ENCODE assay signal across 8 cellular contexts in genomic region chr1:200302192-200302892, GRCh38.
DNase-seq lines count a peak whose midpoint lies in the region; ATAC-seq and TF ChIP-seq lines count a peak whose summit lies in the region.

No MANE protein-coding gene starts in this region.

- DNase-seq in GM13976 (ENCODE audit: low spot score) (peak; percentile 68), NCI-H2107 treated with DMSO at 0.1 percent for 48 hours (lab: John Stamatoyannopoulos, UW; ENCODE audit: unreplicated experiment) (peak; percentile 59), endothelial cell (ENCODE audit: low spot score) (peak; percentile 30), hepatic stellate cell (ENCODE audit: low spot score) (no peak)
- DNase-seq in activated CD8-positive, alpha-beta memory T cell treated with anti-CD3 and anti-CD28 coated beads, Interleukin-2, amount 10 ng/mL, durations not matched to agents 7 days and 5 days: peak; percentile 70
- peak; percentile 56 for DNase-seq in stimulated activated CD8-positive, alpha-beta memory T cell treated with anti-CD3 and anti-CD28 coated beads, Interleukin-4, amount 100 ng/mL, for 48 hours

- peak overlapping the region; percentile 56 to 77 for H3K9ac ChIP-seq in mucosa of rectum (ENCODE audit: low read depth in 1 of 2, low read length in 2 of 2)

- H3K36me3 Mint-ChIP-seq in activated CD8-positive, alpha-beta memory T cell treated with anti-CD3 and anti-CD28 coated beads, Interleukin-2, amount 10 ng/mL, durations not matched to agents 7 days and 5 days: no peaks in the 10 kb centered on the region
- no peaks in the 10 kb centered on the region for H3K36me3 Mint-ChIP-seq in endothelial cell (ENCODE audit: low read depth, unreplicated experiment)

- CTCF ChIA-PET in HEK293 (lab: Yijun Ruan, JAX): interaction anchor here (0.7 to 1.8 kb wide), 5 partner anchors 9 to 721 kb away, joined by 3 to 4 read pairs (median 3); no protein-coding TSS in a partner anchor
- CTCF ChIA-PET in activated CD8-positive, alpha-beta memory T cell treated with anti-CD3 and anti-CD28 coated beads, Interleukin-2, amount 10 ng/mL, durations not matched to agents 7 days and 5 days (lab: Charles Lee): interaction anchor here (0.8 to 2.2 kb wide), 3 partner anchors 12 to 619 kb away, joined by 3 to 7 read pairs (median 3); no protein-coding TSS in a partner anchor

- in situ Hi-C loops in GM13976 (cut with MboI; ENCODE audit: low sequenced_read_pairs, unreplicated experiment): no loop called here

- peak; percentile 97 for ATAC-seq in activated CD8-positive, alpha-beta memory T cell treated with anti-CD3 and anti-CD28 coated beads, Interleukin-2, amount 10 ng/mL, durations not matched to agents 7 days and 5 days

- H3K27me3 Mint-ChIP-seq in activated CD8-positive, alpha-beta memory T cell treated with anti-CD3 and anti-CD28 coated beads, Interleukin-2, amount 10 ng/mL, durations not matched to agents 7 days and 5 days: peaks cover 49% of the 10 kb centered on the region
- no peaks in the 10 kb centered on the region for H3K27me3 Mint-ChIP-seq in endothelial cell (ENCODE audit: unreplicated experiment)

- H3K4me3 Mint-ChIP-seq in activated CD8-positive, alpha-beta memory T cell treated with anti-CD3 and anti-CD28 coated beads, Interleukin-2, amount 10 ng/mL, durations not matched to agents 7 days and 5 days: peak overlapping the region; percentile 85
- H3K4me3 Mint-ChIP-seq in endothelial cell (ENCODE audit: unreplicated experiment): peak overlapping the region; percentile 83

- peaks cover 15% of the 10 kb centered on the region for H3K4me1 Mint-ChIP-seq in activated CD8-positive, alpha-beta memory T cell treated with anti-CD3 and anti-CD28 coated beads, Interleukin-2, amount 10 ng/mL, durations not matched to agents 7 days and 5 days
- H3K4me1 Mint-ChIP-seq in endothelial cell (ENCODE audit: unreplicated experiment): peaks cover 4% of the 10 kb centered on the region

- H3K9me3 ChIP-seq in HEK293 (ENCODE audit: control insufficient read depth, insufficient read depth, low read depth, low read length) (no peaks in the 10 kb centered on the region), mucosa of rectum (ENCODE audit: control insufficient read depth in 2 of 2, low read length in 2 of 2) (no peaks in the 10 kb centered on the region)

- peak overlapping the region; percentile 48 for H3K27ac Mint-ChIP-seq in activated CD8-positive, alpha-beta memory T cell treated with anti-CD3 and anti-CD28 coated beads, Interleukin-2, amount 10 ng/mL, durations not matched to agents 7 days and 5 days
- no peak overlapping the region for H3K27ac Mint-ChIP-seq in endothelial cell (ENCODE audit: unreplicated experiment)

- TF ChIP-seq CTCF in GM13976 (IDR thresholded peaks at IDR 0.05; ENCODE audit: borderline replicate concordance, control extremely low read depth, extremely low read depth, insufficient read depth, missing control alignments): no peak
- peak; percentile 30; the same call in 1 of the 2 replicates for TF ChIP-seq CTCF in HEK293 (tag by site-specific recombination; IDR thresholded peaks at IDR 0.05)
- no peak for TF ChIP-seq CTCF in endothelial cell (IDR thresholded peaks at IDR 0.05; ENCODE audit: unreplicated experiment)

- POLR2A ChIA-PET in HEK293 (lab: Yijun Ruan, JAX): interaction anchor here (1.0 kb wide), 1 partner anchor 13 kb away, joined by 3 read pairs; no protein-coding TSS in a partner anchor

- no peaks in the 10 kb centered on the region for H3K9me3 Mint-ChIP-seq in activated CD8-positive, alpha-beta memory T cell treated with anti-CD3 and anti-CD28 coated beads, Interleukin-2, amount 10 ng/mL, durations not matched to agents 7 days and 5 days (ENCODE audit: low read depth)
- no peaks in the 10 kb centered on the region for H3K9me3 Mint-ChIP-seq in endothelial cell (ENCODE audit: unreplicated experiment)

- H3K4me3 ChIP-seq in HEK293 (ENCODE audit: low read depth, low read length) (peak overlapping the region; percentile 46), mucosa of rectum (ENCODE audit: low read length in 2 of 2) (peak overlapping the region; percentile 81 to 93)

- H3K36me3 ChIP-seq in HEK293 (ENCODE audit: control insufficient read depth in 2 of 2, insufficient read depth in 1 of 2, low read length in 2 of 2) (no peaks in the 10 kb centered on the region), mucosa of rectum (ENCODE audit: control insufficient read depth in 2 of 2, insufficient read depth in 2 of 2, low read length in 2 of 2) (no peaks in the 10 kb centered on the region)

- H3K4me1 ChIP-seq in HEK293 (ENCODE audit: control insufficient read depth, insufficient read depth, low read length): no peaks in the 10 kb centered on the region
- peaks cover 0 to 7% of the 10 kb centered on the region in 2 donors for H3K4me1 ChIP-seq in mucosa of rectum (ENCODE audit: control insufficient read depth in 2 of 2, insufficient read depth in 2 of 2, low read length in 2 of 2)

- H3K27ac ChIP-seq in HEK293 (ENCODE audit: extremely low read depth, low read depth, low read length) (no peak overlapping the region), mucosa of rectum (ENCODE audit: low read depth in 2 of 2, low read length in 2 of 2) (peak overlapping the region in 1 of 2 donors; percentile 23)

- H3K27me3 ChIP-seq in mucosa of rectum (ENCODE audit: control insufficient read depth in 2 of 2, insufficient read depth in 2 of 2, low read length in 2 of 2): no peaks in the 10 kb centered on the region

TF ChIP-seq in HEK293, 187 proteins besides CTCF, POLR2A, EP300 and RAD21 (continues in another document):
- TF ChIP-seq ZBTB44 (tag by site-specific recombination; IDR thresholded peaks at IDR 0.05) (peak; percentile 54), PATZ1 (tag by site-specific recombination; IDR thresholded peaks at IDR 0.05) (no peak), KLF10 (tag by site-specific recombination; IDR thresholded peaks at IDR 0.05) (no peak), ZFP41 (tag by site-specific recombination; IDR thresholded peaks at IDR 0.05; ENCODE audit: borderline replicate concordance) (no peak), BCL11A (tag by site-specific recombination; IDR thresholded peaks at IDR 0.05; ENCODE audit: low read depth) (no peak), ZIC2 (tag by site-specific recombination; IDR thresholded peaks at IDR 0.05) (peak; percentile 62), ZNF785 (tag by site-specific recombination; IDR thresholded peaks at IDR 0.05) (no peak), ZNF394 (tag by site-specific recombination; IDR thresholded peaks at IDR 0.05; ENCODE audit: borderline replicate concordance) (no peak), GLIS1 (tag by site-specific recombination; IDR thresholded peaks at IDR 0.05) (peak; percentile 82), ZBTB20 (tag by site-specific recombination; IDR thresholded peaks at IDR 0.05) (peak; percentile 83), HOXD13 (CRISPR knock-in tag; IDR thresholded peaks at IDR 0.05; ENCODE audit: borderline replicate concordance) (no peak), TRIM28 (IDR thresholded peaks at IDR 0.05; ENCODE audit: borderline replicate concordance, low read length) (no peak), ZNF341 (tag by site-specific recombination; IDR thresholded peaks at IDR 0.05; ENCODE audit: low read depth) (peak; percentile 58), ZNF544 (tag by site-specific recombination; IDR thresholded peaks at IDR 0.05) (no peak), REPIN1 (tag by site-specific recombination; IDR thresholded peaks at IDR 0.05; ENCODE audit: low read depth) (no peak), HOXA7 (CRISPR knock-in tag; IDR thresholded peaks at IDR 0.05; ENCODE audit: borderline replicate concordance) (no peak), ZNF2 (tag by site-specific recombination; IDR thresholded peaks at IDR 0.05) (no peak), ZNF423 (tag by site-specific recombination; IDR thresholded peaks at IDR 0.05) (peak; percentile 16; the same call in 1 of the 2 replicates), ZNF626 (tag by site-specific recombination; IDR thresholded peaks at IDR 0.05) (no peak), ELK4 (IDR thresholded peaks at IDR 0.05; ENCODE audit: borderline replicate concordance, low read depth, low read length) (no peak)
